ENCODE assay signal across 23 cellular contexts in genomic region chr18:50671376-50671775, GRCh38.
"Had no signal": no experiment of that assay in that cellular context is flagged by ENCODE, and none has a peak within 500 bp of the region (broad histone marks: within the 10 kb centered on the region; RNA-seq: fewer than 3 reads in every experiment).

No MANE protein-coding gene starts in this region.

- H3K36me3 ChIP-seq: esophagus squamous epithelium, heart right ventricle, lower lobe of right lung, prostate gland, right atrium auricular region, stomach, thyroid gland had no signal

- H3K4me1 ChIP-seq: esophagus squamous epithelium, lower lobe of right lung, prostate gland had no signal

- H3K27ac ChIP-seq: esophagus squamous epithelium, lower lobe of right lung, prostate gland, stomach had no signal

- H3K9me3 ChIP-seq: esophagus squamous epithelium, heart right ventricle, lower lobe of right lung, prostate gland, right atrium auricular region, stomach, thyroid gland had no signal

- H3K4me3 ChIP-seq: esophagus squamous epithelium, heart right ventricle, lower lobe of right lung, prostate gland, right atrium auricular region, smooth muscle cell, stomach, thyroid gland had no signal

- H3K4me2 ChIP-seq: smooth muscle cell had no signal

- DNase-seq: cerebellar nuclear complex; cortex of kidney; effector memory CD8-positive, alpha-beta T cell; erythroblast; esophagus squamous epithelium; foreskin melanocyte; glutamatergic neuron; heart right ventricle; hypothalamus; immature natural killer cell; islet precursor cell; kidney glomerular epithelial cell; left ventricle myocardium superior; lower lobe of right lung; natural killer cell; stimulated activated CD4-positive, alpha-beta T cell treated with anti-CD3 and anti-CD28 coated beads, Interleukin-2, amount 100 ng/mL, for 24 hours; stimulated activated CD4-positive, alpha-beta T cell treated with anti-CD3 and anti-CD28 coated beads, Interleukin-4, amount 100 ng/mL, for 24 hours; stimulated activated naive CD4-positive, alpha-beta T cell treated with Interleukin-2 at 50 U/mL for 16 hours; stomach had no signal

- H3K27me3 ChIP-seq: esophagus squamous epithelium, right atrium auricular region, stomach, thyroid gland had no signal
